Comparison of ENCODE assay signal across 33 cellular contexts in genomic region chr5:135609981-135610380, GRCh38. TPM values are rescaled to one million over a fixed set of nuclear protein-coding genes. Genes with fewer than 3 reads are reported as not detected.
"Had no signal": no experiment of that assay in that cellular context is flagged by ENCODE, and none has a peak within 500 bp of the region (broad histone marks: within the 10 kb centered on the region; RNA-seq: fewer than 3 reads in every experiment).

No MANE protein-coding gene starts in this region.

- DNase-seq: activated CD4-positive, alpha-beta T cell treated with anti-CD3 and anti-CD28 coated beads, Interleukin-2, amount 10 ng/mL, durations not matched to agents 24 days and 14 days; activated CD4-positive, alpha-beta T cell treated with anti-CD3 and anti-CD28 coated beads, Interleukin-2, amount 50 U/mL, for 4 hours; activated gamma-delta T cell; activated naive CD4-positive, alpha-beta T cell treated with Interleukin-2 at 50 U/mL for 16 hours; activated naive CD8-positive, alpha-beta T cell treated with anti-CD3 and anti-CD28 coated beads, Interleukin-2, amount 10 ng/mL, durations not matched to agents 7 days and 5 days; activated T-cell treated with anti-CD3 and anti-CD28 coated beads, Interleukin-2, amount 50 U/mL, for 1 hour; activated T-cell treated with anti-CD3 and anti-CD28 coated beads, Interleukin-2, amount 50 U/mL, for 72 hours; amygdala; NCI-H1092 treated with DMSO at 0.1 percent for 48 hours; NCI-H1417; NCI-H146; NCI-H187 treated with DMSO at 0.1 percent for 48 hours; NCI-H2081; NCI-H2171 treated with DMSO at 0.1 percent for 48 hours; NCI-H2227 treated with DMSO at 0.1 percent for 48 hours; NCI-H446; NCI-H510A treated with DMSO at 0.1 percent for 48 hours; NCI-H526 treated with DMSO at 0.1 percent for 48 hours; NCI-H774; SHP77; T1000 had no signal

- H3K36me3 Mint-ChIP-seq: activated naive CD4-positive, alpha-beta T cell treated with anti-CD3 and anti-CD28 coated beads, Interleukin-2, amount 50 U/mL, for 24 hours; activated naive CD8-positive, alpha-beta T cell treated with anti-CD3 and anti-CD28 coated beads, Interleukin-2, amount 10 ng/mL, durations not matched to agents 7 days and 5 days had no signal

- H3K9me3 ChIP-seq: ascending aorta, SJCRH30 had no signal

- H3K4me1 Mint-ChIP-seq: activated CD4-positive, alpha-beta T cell treated with anti-CD3 and anti-CD28 coated beads, Interleukin-2, amount 10 ng/mL, durations not matched to agents 24 days and 14 days; activated naive CD4-positive, alpha-beta T cell treated with anti-CD3 and anti-CD28 coated beads, Interleukin-2, amount 50 U/mL, for 24 hours; activated naive CD8-positive, alpha-beta T cell treated with anti-CD3 and anti-CD28 coated beads, Interleukin-2, amount 10 ng/mL, durations not matched to agents 7 days and 5 days; activated T-helper 17 cell treated with anti-CD3 and anti-CD28 coated beads, Interleukin-2, amount 50 U/mL, for 72 hours; central memory CD8-positive, alpha-beta T cell had no signal

- H3K4me3 Mint-ChIP-seq: activated CD4-positive, alpha-beta T cell treated with anti-CD3 and anti-CD28 coated beads, Interleukin-2, amount 10 ng/mL, durations not matched to agents 24 days and 14 days; activated naive CD4-positive, alpha-beta T cell treated with anti-CD3 and anti-CD28 coated beads, Interleukin-2, amount 50 U/mL, for 24 hours; activated naive CD8-positive, alpha-beta T cell treated with anti-CD3 and anti-CD28 coated beads, Interleukin-2, amount 10 ng/mL, durations not matched to agents 7 days and 5 days; activated T-cell treated with anti-CD3 and anti-CD28 coated beads, Interleukin-2, amount 50 U/mL, for 72 hours; activated T-helper 17 cell treated with anti-CD3 and anti-CD28 coated beads, Interleukin-2, amount 50 U/mL, for 72 hours; central memory CD8-positive, alpha-beta T cell had no signal

- H3K4me1 ChIP-seq: ascending aorta had no signal

- H3K27ac ChIP-seq: ascending aorta, cardiac muscle cell, KMS-11, SJCRH30, SK-N-MC had no signal

- H3K27me3 ChIP-seq: ascending aorta, SJCRH30 had no signal

- H3K36me3 ChIP-seq: ascending aorta, cardiac muscle cell, SJCRH30 had no signal

- H3K9me3 Mint-ChIP-seq: activated CD4-positive, alpha-beta T cell treated with anti-CD3 and anti-CD28 coated beads, Interleukin-2, amount 10 ng/mL, durations not matched to agents 24 days and 14 days; activated naive CD4-positive, alpha-beta T cell treated with anti-CD3 and anti-CD28 coated beads, Interleukin-2, amount 50 U/mL, for 24 hours; activated naive CD8-positive, alpha-beta T cell treated with anti-CD3 and anti-CD28 coated beads, Interleukin-2, amount 10 ng/mL, durations not matched to agents 7 days and 5 days; activated T-helper 17 cell treated with anti-CD3 and anti-CD28 coated beads, Interleukin-2, amount 50 U/mL, for 72 hours had no signal

- H3K4me3 ChIP-seq: ascending aorta, cardiac muscle cell, SJCRH30, SK-N-MC had no signal

- H3K27ac Mint-ChIP-seq: activated CD4-positive, alpha-beta T cell treated with anti-CD3 and anti-CD28 coated beads, Interleukin-2, amount 10 ng/mL, durations not matched to agents 24 days and 14 days; activated naive CD4-positive, alpha-beta T cell treated with anti-CD3 and anti-CD28 coated beads, Interleukin-2, amount 50 U/mL, for 24 hours; activated naive CD8-positive, alpha-beta T cell treated with anti-CD3 and anti-CD28 coated beads, Interleukin-2, amount 10 ng/mL, durations not matched to agents 7 days and 5 days; activated T-cell treated with anti-CD3 and anti-CD28 coated beads, Interleukin-2, amount 50 U/mL, for 72 hours; activated T-helper 17 cell treated with anti-CD3 and anti-CD28 coated beads, Interleukin-2, amount 50 U/mL, for 72 hours had no signal

RNA-seq across cellular contexts. Expression of gene CXCL14, which starts 31.2 kb away (rescaled TPM):
- total RNA-seq: activated CD4-positive, alpha-beta T cell treated with anti-CD3 and anti-CD28 coated beads, Interleukin-2, amount 10 ng/mL, durations not matched to agents 24 days and 14 days; activated naive CD8-positive, alpha-beta T cell treated with anti-CD3 and anti-CD28 coated beads, Interleukin-2, amount 10 ng/mL, durations not matched to agents 7 days and 5 days; activated T-cell treated with anti-CD3 and anti-CD28 coated beads, Interleukin-2, amount 50 U/mL, for 72 hours; activated T-helper 17 cell treated with anti-CD3 and anti-CD28 coated beads, Interleukin-2, amount 50 U/mL, for 72 hours; LHCN-M2; RPMI7951; SJCRH30; T-helper 1 cell treated with Interleukin-12 subunit alpha and Interleukin-12 subunit beta and Interleukin-4 antibody, amounts not matched to agents 30 ng/mL and 1 ng/mL, for 36 hours; T-helper 2 cell treated with Interferon-gamma antibody and Interleukin-4, amounts not matched to agents 100 ng/mL and 5 ng/mL, for 36 hours had no signal
